Comparison of ENCODE assay signal across 1 cellular context in genomic region chr6:25746968-25747367, GRCh38.
TF ChIP-seq lines count a peak whose summit lies in the region.

No MANE protein-coding gene starts in this region.

TF ChIP-seq in WTC11, 78 proteins besides CTCF, POLR2A, EP300 and RAD21 (continued from another document):
- TF ChIP-seq PREB (CRISPR knock-in tag; IDR thresholded peaks at IDR 0.05; ENCODE audit: borderline replicate concordance): no peak
TF ChIP-seq in WTC11: peak in this region for 0.
